Comparison of ENCODE assay signal across 13 cellular contexts in genomic region chr16:68090109-68090508, GRCh38. TPM values are rescaled to one million over a fixed set of nuclear protein-coding genes. Genes with fewer than 3 reads are reported as not detected.
DNase-seq lines count a peak whose midpoint lies in the region; ATAC-seq and TF ChIP-seq lines count a peak whose summit lies in the region.
"Had no signal": no experiment of that assay in that cellular context is flagged by ENCODE, and none has a peak within 500 bp of the region (broad histone marks: within the 10 kb centered on the region; RNA-seq: fewer than 3 reads in every experiment).

No MANE protein-coding gene starts in this region.

- H2BK15ac ChIP-seq in mesenchymal stem cell (ENCODE audit: low read depth, poor library complexity, severe bottlenecking) = no peak overlapping the region

- H3K4ac ChIP-seq in mesenchymal stem cell (ENCODE audit: low read depth in 1 of 2, low read length in 2 of 2) = no peak overlapping the region

- no peak overlapping the region for H2BK120ac ChIP-seq in mesenchymal stem cell (ENCODE audit: low read depth, low read length)

- no peak overlapping the region for H2BK12ac ChIP-seq in mesenchymal stem cell (ENCODE audit: low read length in 2 of 2)

- H3K36me3 ChIP-seq in mesenchymal stem cell (ENCODE audit: control insufficient read depth in 1 of 2, insufficient read depth in 2 of 2, low read depth in 1 of 2, low read length in 2 of 2) = no peaks in the 10 kb centered on the region

- peaks cover 12% of the 10 kb centered on the region for H3K36me3 Mint-ChIP-seq in CD4-positive, alpha-beta T cell (ENCODE audit: low read depth)
- H3K36me3 Mint-ChIP-seq in IgD-negative memory B cell (no peaks in the 10 kb centered on the region), activated B cell treated with CpG ODN at 0.5 μM for 24 hours (ENCODE audit: low read depth) (peaks cover 6% of the 10 kb centered on the region)

- no peak for TF ChIP-seq POLR2A in lower leg skin (IDR thresholded peaks at IDR 0.05)

- no peaks in the 10 kb centered on the region for H3K9me3 ChIP-seq in CD4-positive, alpha-beta T cell (ENCODE audit: control insufficient read depth, low read length)
- no peaks in the 10 kb centered on the region for H3K9me3 ChIP-seq in mesenchymal stem cell (ENCODE audit: control insufficient read depth, low read length)

- H3K9me3 Mint-ChIP-seq in CD4-positive, alpha-beta T cell = no peaks in the 10 kb centered on the region
- H3K9me3 Mint-ChIP-seq in IgD-negative memory B cell (no peaks in the 10 kb centered on the region), activated B cell treated with CpG ODN at 0.5 μM for 24 hours (no peaks in the 10 kb centered on the region)

- CTCF ChIA-PET in CD4-positive, alpha-beta T cell (lab: Charles Lee) = interaction anchor here (1.7 kb wide), 1 partner anchor 50 kb away, joined by 6 read pairs; no protein-coding TSS in a partner anchor
- CTCF ChIA-PET in activated B cell treated with CpG ODN at 0.5 μM for 24 hours (lab: Charles Lee) = no interaction called here

- H2BK5ac ChIP-seq in mesenchymal stem cell (ENCODE audit: low read depth, low read length, poor library complexity, severe bottlenecking) = no peak overlapping the region

- no peak for DNase-seq in CD4-positive, alpha-beta T cell
- DNase-seq in activated B cell treated with CpG ODN at 0.5 μM for 24 hours (no peak), mesenchymal stem cell (no peak), lower leg skin (ENCODE audit: low spot score in 2 of 2) (no peak), COLO829 (ENCODE audit: low spot score) (no peak), activated gamma-delta T cell treated with Interleukin-2 at 50 U/mL for 16 hours (no peak)
- DNase-seq: activated CD4-positive, alpha-beta T cell treated with anti-CD3 and anti-CD28 coated beads for 48 hours; aorta; midbrain; retina; Right ventricle myocardium superior had no signal

- H3K27me3 ChIP-seq in CD4-positive, alpha-beta T cell (ENCODE audit: control insufficient read depth, insufficient read depth, low read length) = no peaks in the 10 kb centered on the region
- H3K27me3 ChIP-seq in mesenchymal stem cell (ENCODE audit: control insufficient read depth in 1 of 2, insufficient read depth in 1 of 2, low read length in 2 of 2) = no peaks in the 10 kb centered on the region

- no peak for ATAC-seq in CD4-positive, alpha-beta T cell (ENCODE audit: poor library complexity)
- ATAC-seq in activated B cell treated with CpG ODN at 0.5 μM for 24 hours (ENCODE audit: low read depth) (no peak), HG02571 (IDR thresholded peaks at IDR 0.05; ENCODE audit: unreplicated experiment) (no peak)

- no peak overlapping the region for H2AK5ac ChIP-seq in mesenchymal stem cell (ENCODE audit: low read length, severe bottlenecking)

- no peak overlapping the region for H3K14ac ChIP-seq in mesenchymal stem cell (ENCODE audit: low read length in 2 of 2)

- WGBS in mesenchymal stem cell = no CpG with 5 or more reads among the region's 3 CpGs
- WGBS in lower leg skin, 2 donors = 39 to 43% methylated on average over 3 of the region's 3 CpGs

- no peak overlapping the region for H3K18ac ChIP-seq in mesenchymal stem cell (ENCODE audit: low read depth in 1 of 2, low read length in 2 of 2)

- no peak overlapping the region for H3K4me3 ChIP-seq in mesenchymal stem cell (ENCODE audit: insufficient read depth in 1 of 2, low read depth in 1 of 2, low read length in 2 of 2)
- H3K4me3 ChIP-seq in lower leg skin (ENCODE audit: low read depth, poor library complexity, severe bottlenecking) = no peak overlapping the region

- no peak overlapping the region for H4K91ac ChIP-seq in mesenchymal stem cell (ENCODE audit: low read length)

- no peak overlapping the region for H3K23ac ChIP-seq in mesenchymal stem cell (ENCODE audit: low read length in 2 of 2)

- H3K27me3 Mint-ChIP-seq in CD4-positive, alpha-beta T cell = no peaks in the 10 kb centered on the region
- H3K27me3 Mint-ChIP-seq in IgD-negative memory B cell = no peaks in the 10 kb centered on the region
- H3K27me3 Mint-ChIP-seq in activated B cell treated with CpG ODN at 0.5 μM for 24 hours = no peaks in the 10 kb centered on the region

- intact Hi-C loops in CD4-positive, alpha-beta T cell (cut with DNase I, micrococcal nuclease) = loop anchor here in 1 of 2 experiments (5.0 kb wide), 1 partner anchor 77 kb away; no protein-coding TSS in a partner anchor
- intact Hi-C loops in activated B cell treated with CpG ODN at 0.5 μM for 24 hours (cut with micrococcal nuclease) (loop anchor here (2.0 kb wide), 1 partner anchor 15 kb away; no protein-coding TSS in a partner anchor), lower leg skin (cut with DNase I; ENCODE audit: low total_unique reads) (no loop called here)

- H3K4me1 ChIP-seq in mesenchymal stem cell (ENCODE audit: control insufficient read depth, insufficient read depth, low read depth, low read length) = peaks cover 3% of the 10 kb centered on the region

- H3K27ac Mint-ChIP-seq in CD4-positive, alpha-beta T cell = peak overlapping the region; percentile 73
- peak overlapping the region; percentile 62 to 76 (median 71) for H3K27ac Mint-ChIP-seq in IgD-negative memory B cell
- H3K27ac Mint-ChIP-seq in activated B cell treated with CpG ODN at 0.5 μM for 24 hours = peak overlapping the region; percentile 88

- peaks cover 81% of the 10 kb centered on the region for H3K4me1 Mint-ChIP-seq in CD4-positive, alpha-beta T cell (ENCODE audit: low read depth)
- H3K4me1 Mint-ChIP-seq in IgD-negative memory B cell (peaks cover 54 to 63% (median 60%) of the 10 kb centered on the region in 3 donors), activated B cell treated with CpG ODN at 0.5 μM for 24 hours (peaks cover 78% of the 10 kb centered on the region)

- no peak overlapping the region for H3K27ac ChIP-seq in CD4-positive, alpha-beta T cell (ENCODE audit: low read depth, low read length)
- H3K27ac ChIP-seq in mesenchymal stem cell (ENCODE audit: low read length, poor library complexity, severe bottlenecking) = no peak overlapping the region

- H3K4me2 ChIP-seq in mesenchymal stem cell (ENCODE audit: low read length, poor library complexity, severe bottlenecking) = no peak overlapping the region

- peaks cover 5% of the 10 kb centered on the region for H3K79me1 ChIP-seq in mesenchymal stem cell (replicated peaks; ENCODE audit: low read length, poor library complexity, severe bottlenecking)

- POLR2A ChIA-PET in CD4-positive, alpha-beta T cell (lab: Charles Lee) = no interaction called here
- POLR2A ChIA-PET in activated B cell treated with CpG ODN at 0.5 μM for 24 hours (lab: Charles Lee) = interaction anchor here (1.3 kb wide), 1 partner anchor 10 kb away, joined by 3 read pairs; no protein-coding TSS in a partner anchor

- peak overlapping the region; percentile 30 for H3K9ac ChIP-seq in mesenchymal stem cell (ENCODE audit: low read length)

- H3K4me3 Mint-ChIP-seq in CD4-positive, alpha-beta T cell = peak overlapping the region; percentile 73
- H3K4me3 Mint-ChIP-seq in IgD-negative memory B cell (peak overlapping the region; percentile 71 to 94 (median 84)), activated B cell treated with CpG ODN at 0.5 μM for 24 hours (peak overlapping the region; percentile 66)

- no peak for TF ChIP-seq CTCF in CD4-positive, alpha-beta T cell (IDR thresholded peaks at IDR 0.05)
- no peak for TF ChIP-seq CTCF in activated B cell treated with CpG ODN at 0.5 μM for 24 hours (IDR thresholded peaks at IDR 0.05)
- TF ChIP-seq CTCF in lower leg skin (IDR thresholded peaks at IDR 0.05) = no peak

- no peak overlapping the region for H2AFZ ChIP-seq in mesenchymal stem cell (ENCODE audit: low read depth, low read length)

- no peak overlapping the region for H4K8ac ChIP-seq in mesenchymal stem cell (ENCODE audit: low read length)

RNA-seq across cellular contexts. Expression of gene NFATC3, which starts 4.9 kb away (rescaled TPM):
- 10 to 100 TPM; 84.8 to 94.4 TPM for total RNA-seq in CD4-positive, alpha-beta T cell
- polyA plus RNA-seq in IgD-negative memory B cell = 47.2 TPM
- total RNA-seq in activated B cell treated with CpG ODN at 0.5 μM for 24 hours = 64.8 and 72.0 TPM in 2 replicates
- polyA plus RNA-seq in mesenchymal stem cell (2013, experiment 1 of 2) = 11.8 TPM
- 11.8 TPM for polyA plus RNA-seq in mesenchymal stem cell (2013, experiment 2 of 2)
- total RNA-seq in lower leg skin = 10 to 100 TPM; 28.2 to 49.2 (median 31.9) TPM
